Comparison of ENCODE assay signal across 22 cellular contexts in the genomic region with DNA sequence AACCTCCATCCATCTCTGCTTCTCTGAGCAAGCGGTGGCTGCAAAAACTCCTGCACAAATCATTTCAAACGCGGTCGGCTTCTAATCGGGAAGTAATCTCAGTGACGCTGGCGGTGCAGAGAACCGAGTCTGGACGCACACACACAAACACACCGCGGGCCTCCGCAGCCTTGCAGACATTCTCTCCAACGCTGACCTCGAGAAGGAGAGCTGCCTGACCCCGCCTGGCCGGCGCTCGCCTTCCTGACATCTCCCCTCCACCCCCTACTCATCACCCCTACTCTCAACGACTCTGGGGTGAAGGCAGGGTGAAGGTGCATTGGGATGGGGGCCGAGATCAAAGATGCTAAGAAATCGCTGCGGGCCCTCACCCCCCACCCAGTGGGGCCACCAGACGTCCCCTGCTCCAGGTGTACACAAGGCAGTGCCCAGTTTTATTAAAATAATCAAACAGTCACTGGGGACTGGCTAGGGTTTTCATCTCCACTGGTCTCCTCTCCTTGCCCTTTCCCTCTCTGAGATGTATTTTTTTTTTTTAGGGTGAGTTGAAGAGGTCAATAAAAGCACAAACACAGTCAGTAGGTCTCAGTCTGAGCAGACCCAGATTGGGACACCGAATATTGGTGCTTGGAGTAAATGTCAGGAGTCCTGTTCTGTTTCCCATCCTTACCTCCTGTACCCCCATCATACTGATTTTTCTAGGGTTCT. TPM values are rescaled to one million over a fixed set of nuclear protein-coding genes. Genes with fewer than 3 reads are reported as not detected.
DNase-seq lines count a peak whose midpoint lies in the region; ATAC-seq and TF ChIP-seq lines count a peak whose summit lies in the region.
"Had no signal": no experiment of that assay in that cellular context is flagged by ENCODE, and none has a peak within 500 bp of the region (broad histone marks: within the 10 kb centered on the region; RNA-seq: fewer than 3 reads in every experiment).

No MANE protein-coding gene starts in this region.

- H3K36me3 Mint-ChIP-seq in activated CD4-positive, alpha-beta T cell treated with anti-CD3 and anti-CD28 coated beads, Interleukin-2, amount 10 ng/mL, durations not matched to agents 24 days and 14 days (ENCODE audit: low read depth): peaks cover 7% of the 10 kb centered on the region

- peaks cover 0 to 8% of the 10 kb centered on the region in 2 donors for H3K4me1 ChIP-seq in left lung
- H3K4me1 ChIP-seq: BLaER1, foreskin keratinocyte had no signal

- no peaks in the 10 kb centered on the region for H3K36me3 ChIP-seq in left lung
- H3K36me3 ChIP-seq: BLaER1, transverse colon had no signal

- ATAC-seq in left lung: no peak
- no peak for ATAC-seq in GM19452 (IDR thresholded peaks at IDR 0.05; ENCODE audit: unreplicated experiment)
- ATAC-seq: foreskin keratinocyte had no signal

- TF ChIP-seq CTCF in AG04450 (IDR thresholded peaks at IDR 0.05; ENCODE audit: low read depth, low read length) (no peak), cardiac fibroblast (IDR thresholded peaks at IDR 0.05; ENCODE audit: low read depth, low read length) (no peak), left lung (IDR thresholded peaks at IDR 0.05) (no peak)

- peaks cover 8% of the 10 kb centered on the region for H3K9me3 Mint-ChIP-seq in activated CD4-positive, alpha-beta T cell treated with anti-CD3 and anti-CD28 coated beads, Interleukin-2, amount 10 ng/mL, durations not matched to agents 24 days and 14 days

- H3K4me1 Mint-ChIP-seq in activated CD4-positive, alpha-beta T cell treated with anti-CD3 and anti-CD28 coated beads, Interleukin-2, amount 10 ng/mL, durations not matched to agents 24 days and 14 days: no peaks in the 10 kb centered on the region

- H3K4me3 ChIP-seq in AG04450 (ENCODE audit: low read depth, low read length): peak overlapping the region; percentile 83
- H3K4me3 ChIP-seq in cardiac fibroblast (replicated peaks in 1 of 2; ENCODE audit: low read depth in 2 of 2, low read length in 2 of 2): peak overlapping the region; percentile 16 to 32
- H3K4me3 ChIP-seq in left lung: peak overlapping the region; percentile 12 to 37
- H3K4me3 ChIP-seq: BLaER1, transverse colon had no signal

- CTCF ChIA-PET in AG04450 (lab: Charles Lee): interaction anchor here (1.2 kb wide), 1 partner anchor 69 kb away, joined by 3 read pairs; no protein-coding TSS in a partner anchor

- no peaks in the 10 kb centered on the region for H3K27me3 ChIP-seq in AG04450 (ENCODE audit: control insufficient read depth, insufficient read depth, low read length)
- H3K27me3 ChIP-seq in left lung: peaks cover 75 to 100% of the 10 kb centered on the region in 2 donors

- POLR2A ChIA-PET in AG04450 (lab: Yijun Ruan, JAX): interaction anchor here (1.2 to 1.7 kb wide), 2 partner anchors 9 to 19 kb away, joined by 7 to 9 read pairs; no protein-coding TSS in a partner anchor

- no peak overlapping the region for H3K27ac Mint-ChIP-seq in activated CD4-positive, alpha-beta T cell treated with anti-CD3 and anti-CD28 coated beads, Interleukin-2, amount 10 ng/mL, durations not matched to agents 24 days and 14 days

- H3K4me3 Mint-ChIP-seq in activated CD4-positive, alpha-beta T cell treated with anti-CD3 and anti-CD28 coated beads, Interleukin-2, amount 10 ng/mL, durations not matched to agents 24 days and 14 days: no peak overlapping the region

- intact Hi-C loops in left lung (cut with DNase I): no loop called here
- intact Hi-C loops in activated CD4-positive, alpha-beta T cell treated with anti-CD3 and anti-CD28 coated beads, Interleukin-2, amount 10 ng/mL, durations not matched to agents 24 days and 14 days (cut with micrococcal nuclease): loop anchor here (5.0 kb wide), 1 partner anchor 939 kb away; no protein-coding TSS in a partner anchor

- H3K27me3 Mint-ChIP-seq in activated CD4-positive, alpha-beta T cell treated with anti-CD3 and anti-CD28 coated beads, Interleukin-2, amount 10 ng/mL, durations not matched to agents 24 days and 14 days: peaks cover 92% of the 10 kb centered on the region

- H3K9me3 ChIP-seq in AG04450 (ENCODE audit: control insufficient read depth, insufficient read depth, low read length) (no peaks in the 10 kb centered on the region; the same call in 1 of the 2 replicates), left lung (no peaks in the 10 kb centered on the region)
- H3K9me3 ChIP-seq: transverse colon had no signal

- peak overlapping the region; percentile 94 for H3K27ac ChIP-seq in AG04450 (ENCODE audit: low read depth, low read length)
- peak overlapping the region; percentile 73 to 87 for H3K27ac ChIP-seq in left lung
- H3K27ac ChIP-seq: BLaER1, foreskin keratinocyte, transverse colon had no signal

- DNase-seq in AG04450 (ENCODE audit: low read depth, low spot score): no peak
- peak; percentile 76 for DNase-seq in ELR (ENCODE audit: low read depth)
- DNase-seq in cardiac fibroblast (ENCODE audit: low read depth in 2 of 2): peak; percentile 28 to 61
- no peak for DNase-seq in left lung
- no peak for DNase-seq in NCI-H2029 treated with DMSO at 0.1 percent for 48 hours (lab: John Stamatoyannopoulos, UW)
- no peak for DNase-seq in activated CD4-positive, alpha-beta T cell treated with anti-CD3 and anti-CD28 coated beads, Interleukin-2, amount 10 ng/mL, durations not matched to agents 24 days and 14 days
- DNase-seq in NCI-H1048 (lab: John Stamatoyannopoulos, UW): no peak
- DNase-seq: activated CD4-positive, alpha-beta T cell treated with anti-CD3 and anti-CD28 coated beads for 1 hour; activated T-cell treated with anti-CD3 and anti-CD28 coated beads, Interleukin-2, amount 50 U/mL, for 48 hours; anterior cingulate cortex; DMS53; foreskin keratinocyte; NCI-H1417; NCI-H446 treated with DMSO at 0.1 percent for 48 hours; stimulated activated CD4-positive, alpha-beta T cell treated with anti-CD3 and anti-CD28 coated beads, Interleukin-1b, Interleukin-23, amount 100 ng/mL, for 48 hours; SW 1271; transverse colon had no signal

RNA-seq across cellular contexts. Expression of gene TBX5, which starts 0.5 kb away (rescaled TPM):
- 14.2 and 16.8 TPM in 2 replicates for polyA plus RNA-seq in AG04450 (2011; rRNA removed)
- polyA minus RNA-seq in AG04450 (2011; rRNA and poly(A)+ RNA removed): 26.3 and 27.1 TPM in 2 replicates
- 10 to 100 TPM; 16.8 to 18.1 TPM for total RNA-seq in left lung
- not detected in 2 replicates for total RNA-seq in activated CD4-positive, alpha-beta T cell treated with anti-CD3 and anti-CD28 coated beads, Interleukin-2, amount 10 ng/mL, durations not matched to agents 24 days and 14 days
- total RNA-seq: dermis microvascular lymphatic vessel endothelial cell, foreskin keratinocyte, mononuclear cell, posterior vena cava, transverse colon had no signal
- polyA plus RNA-seq: foreskin keratinocyte had no signal

Comparison
In these comparisons a context has a peak if more than half of its experiments do, and no peak if none do; other contexts are left out.
1. DNase-seq: peak in ELR (single experiment) and cardiac fibroblast (2 of 2); none in AG04450 (single experiment), left lung (0 of 2), NCI-H2029 treated with DMSO at 0.1 percent for 48 hours (single experiment), activated CD4-positive, alpha-beta T cell treated with anti-CD3 and anti-CD28 coated beads, Interleukin-2, amount 10 ng/mL, durations not matched to agents 24 days and 14 days (single experiment) and NCI-H1048 (single experiment).
2. H3K4me3 ChIP-seq: peak in every context shown above with its lines; median percentile 83 in AG04450; 24 in left lung; 24 in cardiac fibroblast.
3. RNA of gene TBX5, which starts 0.5 kb away (total RNA-seq): 16.8 to 18.1 TPM in left lung; not detected in activated CD4-positive, alpha-beta T cell treated with anti-CD3 and anti-CD28 coated beads, Interleukin-2, amount 10 ng/mL, durations not matched to agents 24 days and 14 days; every median in the first group is over 10 times any median in the second.